In genomic region chr13:46179576-46180368, GRCh38 we compare ENCODE assay signal across 10 cellular contexts. TPM values are rescaled to one million over a fixed set of nuclear protein-coding genes. Genes with fewer than 3 reads are reported as not detected.
A peak's percentile ranks its signal among the peaks of the same experiment; 100 is the strongest.
DNase-seq lines count a peak whose midpoint lies in the region; ATAC-seq and TF ChIP-seq lines count a peak whose summit lies in the region.
"Had no signal": no experiment of that assay in that cellular context is flagged by ENCODE, and none has a peak within 500 bp of the region (broad histone marks: within the 10 kb centered on the region; RNA-seq: fewer than 3 reads in every experiment).

No MANE protein-coding gene starts in this region.

- H3K27ac ChIP-seq in esophagus muscularis mucosa (replicated peaks in 1 of 4): peak overlapping the region in 2 of 4 donors; percentile 8 to 25
- H3K27ac ChIP-seq: thyroid gland had no signal

- no peaks in the 10 kb centered on the region for H3K4me1 ChIP-seq in esophagus muscularis mucosa
- H3K4me1 ChIP-seq: thyroid gland had no signal

- intact Hi-C loops in esophagus muscularis mucosa (cut with DNase I): no loop called here

- TF ChIP-seq CTCF in esophagus muscularis mucosa (IDR thresholded peaks at IDR 0.05): no peak
- no peak for TF ChIP-seq CTCF in WTC11 (IDR thresholded peaks at IDR 0.05)

- POLR2A ChIA-PET in WTC11 (lab: Charles Lee): no interaction called here

- ATAC-seq in HG03521 (IDR thresholded peaks at IDR 0.05; ENCODE audit: unreplicated experiment): no peak
- ATAC-seq in WTC11: no peak
- ATAC-seq in GM21447 (IDR thresholded peaks at IDR 0.05; ENCODE audit: unreplicated experiment): no peak
- ATAC-seq in GM21576 (IDR thresholded peaks at IDR 0.05; ENCODE audit: unreplicated experiment): no peak

- no peaks in the 10 kb centered on the region for H3K9me3 Mint-ChIP-seq in WTC11

- TF ChIP-seq POLR2A in GM19099 (IDR thresholded peaks at IDR 0.05; ENCODE audit: extremely low read depth, insufficient read length, low read depth) (peak; percentile 11), esophagus muscularis mucosa (IDR thresholded peaks at IDR 0.05; ENCODE audit: low read depth) (no peak)

- no peak overlapping the region for H3K27ac Mint-ChIP-seq in WTC11

- no peaks in the 10 kb centered on the region for H3K36me3 Mint-ChIP-seq in WTC11

- H3K9me3 ChIP-seq in esophagus muscularis mucosa: no peaks in the 10 kb centered on the region
- H3K9me3 ChIP-seq: thyroid gland had no signal

- no peak overlapping the region for H3K4me3 Mint-ChIP-seq in WTC11

- H3K4me1 Mint-ChIP-seq in WTC11: peaks cover 20% of the 10 kb centered on the region

- no peaks in the 10 kb centered on the region for H3K27me3 Mint-ChIP-seq in WTC11 (ENCODE audit: low read depth)

- H3K4me3 ChIP-seq in esophagus muscularis mucosa: peak overlapping the region in 3 of 4 donors; percentile 2 to 36 (median 21)
- H3K4me3 ChIP-seq: thyroid gland had no signal

- DNase-seq in activated CD4-positive, alpha-beta T cell treated with anti-CD3 and anti-CD28 coated beads for 1 hour: peak; percentile 65
- DNase-seq in esophagus muscularis mucosa (ENCODE audit: extremely low spot score): no peak
- peak; percentile 63 to 80 for DNase-seq in stimulated activated CD4-positive, alpha-beta T cell treated with anti-CD3 and anti-CD28 coated beads, Interleukin-4, amount 100 ng/mL, for 4 hours
- DNase-seq in WTC11 (ENCODE audit: low spot score): no peak

- 62% methylated on average over 6 of the region's 6 CpGs for WGBS in esophagus muscularis mucosa

- no peaks in the 10 kb centered on the region for H3K27me3 ChIP-seq in esophagus muscularis mucosa
- H3K27me3 ChIP-seq: thyroid gland had no signal

- no peak for TF ChIP-seq EP300 in esophagus muscularis mucosa (IDR thresholded peaks at IDR 0.05)

- no peaks in the 10 kb centered on the region for H3K36me3 ChIP-seq in esophagus muscularis mucosa
- H3K36me3 ChIP-seq: thyroid gland had no signal

- CTCF ChIA-PET in WTC11 (lab: Charles Lee): interaction anchor here (1.2 kb wide), 1 partner anchor 20 kb away, joined by 3 read pairs; no protein-coding TSS in a partner anchor

TF ChIP-seq in WTC11, 78 proteins besides CTCF, POLR2A, EP300 and RAD21:
- TF ChIP-seq NFATC4 (CRISPR knock-in tag; IDR thresholded peaks at IDR 0.05) (no peak), ZNF317 (CRISPR knock-in tag; IDR thresholded peaks at IDR 0.05; ENCODE audit: borderline replicate concordance, low read depth) (no peak)
- TF ChIP-seq, protein P1, sequence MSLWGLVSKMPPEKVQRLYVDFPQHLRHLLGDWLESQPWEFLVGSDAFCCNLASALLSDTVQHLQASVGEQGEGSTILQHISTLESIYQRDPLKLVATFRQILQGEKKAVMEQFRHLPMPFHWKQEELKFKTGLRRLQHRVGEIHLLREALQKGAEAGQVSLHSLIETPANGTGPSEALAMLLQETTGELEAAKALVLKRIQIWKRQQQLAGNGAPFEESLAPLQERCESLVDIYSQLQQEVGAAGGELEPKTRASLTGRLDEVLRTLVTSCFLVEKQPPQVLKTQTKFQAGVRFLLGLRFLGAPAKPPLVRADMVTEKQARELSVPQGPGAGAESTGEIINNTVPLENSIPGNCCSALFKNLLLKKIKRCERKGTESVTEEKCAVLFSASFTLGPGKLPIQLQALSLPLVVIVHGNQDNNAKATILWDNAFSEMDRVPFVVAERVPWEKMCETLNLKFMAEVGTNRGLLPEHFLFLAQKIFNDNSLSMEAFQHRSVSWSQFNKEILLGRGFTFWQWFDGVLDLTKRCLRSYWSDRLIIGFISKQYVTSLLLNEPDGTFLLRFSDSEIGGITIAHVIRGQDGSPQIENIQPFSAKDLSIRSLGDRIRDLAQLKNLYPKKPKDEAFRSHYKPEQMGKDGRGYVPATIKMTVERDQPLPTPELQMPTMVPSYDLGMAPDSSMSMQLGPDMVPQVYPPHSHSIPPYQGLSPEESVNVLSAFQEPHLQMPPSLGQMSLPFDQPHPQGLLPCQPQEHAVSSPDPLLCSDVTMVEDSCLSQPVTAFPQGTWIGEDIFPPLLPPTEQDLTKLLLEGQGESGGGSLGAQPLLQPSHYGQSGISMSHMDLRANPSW (CRISPR knock-in tag; conservative IDR thresholded peaks at IDR 0.05; ENCODE audit: low read depth): no peak

RNA-seq across cellular contexts. Expression of gene LCP1, which starts 2.2 kb away (rescaled TPM):
- total RNA-seq in esophagus muscularis mucosa: 10 to 100 TPM; 11.9 to 54.7 (median 16.6) TPM
- total RNA-seq in WTC11 (2021): 2.7 to 3.7 TPM (median 3.2 TPM) in 3 replicates

RNA-seq across cellular contexts. Expression of gene LRRC63, which starts 32.0 kb away (rescaled TPM):
- total RNA-seq in esophagus muscularis mucosa (under 1 TPM in 1 of 4 donors, not detected in 3; 0.19 TPM), WTC11 (2021) (0.11 TPM in 1 of 3 replicates, not detected in the others)
- total RNA-seq: bronchial epithelial cell had no signal

Comparison
In these comparisons a context has a peak if more than half of its experiments do, and no peak if none do; other contexts are left out.
1. DNase-seq: peak in activated CD4-positive, alpha-beta T cell treated with anti-CD3 and anti-CD28 coated beads for 1 hour (single experiment) and stimulated activated CD4-positive, alpha-beta T cell treated with anti-CD3 and anti-CD28 coated beads, Interleukin-4, amount 100 ng/mL, for 4 hours (2 of 2); none in esophagus muscularis mucosa (single experiment) and WTC11 (single experiment).